In the genomic region with DNA sequence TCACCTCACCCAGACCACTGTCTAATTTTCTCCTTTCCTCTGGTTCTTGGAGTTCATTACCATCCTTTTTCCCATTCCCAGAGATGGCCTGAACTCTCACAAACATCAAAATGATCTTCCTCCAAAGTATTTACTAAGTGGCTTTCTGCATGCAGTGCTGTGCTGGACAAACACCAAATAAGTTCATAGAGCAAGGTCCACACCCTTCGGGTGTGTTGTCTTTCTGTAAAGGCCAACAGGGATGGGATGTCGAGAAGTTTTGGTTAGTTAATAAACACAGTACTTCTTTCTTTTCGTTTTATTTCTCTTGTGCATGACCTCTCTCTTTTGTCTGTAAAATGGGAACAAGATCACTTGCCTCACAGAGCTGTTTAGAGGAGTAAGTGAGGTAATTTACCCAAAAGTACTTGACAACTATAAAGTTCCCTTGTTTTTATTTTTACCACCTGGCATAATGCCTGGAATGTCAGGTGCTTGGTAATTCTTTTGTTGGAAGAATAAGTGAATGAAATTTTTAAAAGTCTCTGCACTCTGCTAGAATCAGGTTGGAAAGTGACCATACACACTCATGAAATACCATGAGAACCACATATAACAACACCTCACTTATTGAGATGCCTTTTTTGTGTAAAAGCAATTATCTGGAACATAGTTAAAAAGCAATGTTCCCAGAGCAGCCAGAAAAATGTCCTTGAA, we compare ENCODE assay signal across 1 cellular context.
TF ChIP-seq lines count a peak whose summit lies in the region.

No MANE protein-coding gene starts in this region.

TF ChIP-seq in K562, 482 proteins besides CTCF, POLR2A, EP300 and RAD21:
- TF ChIP-seq CBX2 (IDR thresholded peaks at IDR 0.05; ENCODE audit: insufficient read depth, low read length, poor library complexity, severe bottlenecking): peak; percentile 54
- TF ChIP-seq CBX8 (IDR thresholded peaks at IDR 0.05; ENCODE audit: borderline replicate concordance, extremely low read depth, low read depth, low read length, poor library complexity, severe bottlenecking): peak; percentile 18
- TF ChIP-seq BDP1 (IDR thresholded peaks at IDR 0.05; ENCODE audit: insufficient read depth, insufficient read length): no peak
TF ChIP-seq in K562: peak in this region for 2.
